13 cellular contexts compared by ENCODE assay signal in genomic region chr10:73232887-73233286, GRCh38.
A peak's percentile ranks its signal among the peaks of the same experiment; 100 is the strongest.
DNase-seq lines count a peak whose midpoint lies in the region; ATAC-seq and TF ChIP-seq lines count a peak whose summit lies in the region.
"Had no signal": no experiment of that assay in that cellular context is flagged by ENCODE, and none has a peak within 500 bp of the region (broad histone marks: within the 10 kb centered on the region; RNA-seq: fewer than 3 reads in every experiment).

No MANE protein-coding gene starts in this region.

- DNase-seq in D341Med (ENCODE audit: low spot score) (peak; percentile 28), HEK293T (ENCODE audit: extremely low spot score) (peak; percentile 37), WERI-Rb-1 (peak; percentile 22), islet precursor cell (peak; percentile 57), HK-2 (ENCODE audit: unreplicated experiment) (no peak)
- DNase-seq in central memory CD4-positive, alpha-beta T cell, result no peak
- DNase-seq: activated CD8-positive, alpha-beta memory T cell treated with anti-CD3 and anti-CD28 coated beads, Interleukin-2, amount 50 U/mL, for 48 hours; amygdala; effector memory CD4-positive, alpha-beta T cell; NCI-H1930; sigmoid colon; T-helper 2 cell had no signal

- H3K27me3 ChIP-seq in WERI-Rb-1 (ENCODE audit: insufficient read depth, low read depth, severe bottlenecking), result no peaks in the 10 kb centered on the region
- H3K27me3 ChIP-seq: sigmoid colon had no signal

- CTCF ChIA-PET in HEK293T (lab: Yijun Ruan, JAX), result no interaction called here

- POLR2A ChIA-PET in HEK293T (lab: Yijun Ruan, JAX), result interaction anchor here (1.2 to 3.5 kb wide), 2 partner anchors 14 to 19 kb away, joined by 3 to 33 read pairs; partner anchors contain the start of genes DNAJC9 and MRPS16

- no peak overlapping the region for H3K4me3 ChIP-seq in WERI-Rb-1 (ENCODE audit: low read depth, low read length)
- H3K4me3 ChIP-seq: sigmoid colon had no signal

- no peaks in the 10 kb centered on the region for H3K9me3 ChIP-seq in WERI-Rb-1 (ENCODE audit: severe bottlenecking)
- H3K9me3 ChIP-seq: sigmoid colon had no signal

- ATAC-seq in GM21619 (IDR thresholded peaks at IDR 0.05; ENCODE audit: unreplicated experiment), result no peak

- peak; percentile 43 for TF ChIP-seq CTCF in WERI-Rb-1 (IDR thresholded peaks at IDR 0.05; ENCODE audit: low read depth, low read length)

- no peak overlapping the region for H3K27ac ChIP-seq in WERI-Rb-1
- H3K27ac ChIP-seq: sigmoid colon had no signal

- H3K36me3 ChIP-seq in WERI-Rb-1, result peaks cover 39% of the 10 kb centered on the region

TF ChIP-seq in HEK293T, 16 proteins besides CTCF, POLR2A, EP300 and RAD21:
- TF ChIP-seq L3MBTL2 (conservative IDR thresholded peaks at IDR 0.05), result no peak
- no peak for TF ChIP-seq FOXA1 (IDR thresholded peaks at IDR 0.05)
- no peak for TF ChIP-seq CTBP1 (IDR thresholded peaks at IDR 0.05; ENCODE audit: borderline replicate concordance)
- no peak for TF ChIP-seq NFRKB (IDR thresholded peaks at IDR 0.05)

Comparison
In these comparisons a context has a peak if more than half of its experiments do, and no peak if none do; other contexts are left out.
1. DNase-seq: peak in D341Med (single experiment), HEK293T (single experiment), WERI-Rb-1 (single experiment) and islet precursor cell (single experiment); none in central memory CD4-positive, alpha-beta T cell (single experiment) and HK-2 (single experiment).